17 cellular contexts compared by ENCODE assay signal in genomic region chr2:13669607-13670006, GRCh38.
"Had no signal": no experiment of that assay in that cellular context is flagged by ENCODE, and none has a peak within 500 bp of the region (broad histone marks: within the 10 kb centered on the region; RNA-seq: fewer than 3 reads in every experiment).

No MANE protein-coding gene starts in this region.

- H3K9me3 ChIP-seq: gastroesophageal sphincter, ovary, suprapubic skin, thyroid gland had no signal

- H3K9me3 Mint-ChIP-seq: type B pancreatic cell had no signal

- H3K27ac Mint-ChIP-seq: dendritic cell treated with granulocyte-macrophage colony-stimulating factor and Interleukin-4, amounts not matched to agents 40 ng/mL and 50 ng/mL, for 4 days; natural killer cell; type B pancreatic cell had no signal

- H3K4me1 Mint-ChIP-seq: natural killer cell, neural crest cell had no signal

- H3K4me1 ChIP-seq: gastroesophageal sphincter, suprapubic skin, thyroid gland had no signal

- H3K36me3 ChIP-seq: gastroesophageal sphincter, ovary, suprapubic skin, thyroid gland had no signal

- H3K27ac ChIP-seq: gastroesophageal sphincter, ovary, suprapubic skin, thyroid gland had no signal

- DNase-seq: glutamatergic neuron; islet precursor cell; natural killer cell; ovary; right cardiac atrium; stimulated activated CD4-positive, alpha-beta T cell treated with anti-CD3 and anti-CD28 coated beads, Interleukin-2, amount 100 ng/mL, for 48 hours; stimulated activated naive CD8-positive, alpha-beta T cell treated with anti-CD3 and anti-CD28 coated beads, Interleukin-15, Interleukin-2, amounts not matched to agents 100 U/mL and 50 U/mL, for 24 hours; thyroid gland had no signal

- H3K4me3 ChIP-seq: gastroesophageal sphincter, ovary, smooth muscle cell, suprapubic skin, thyroid gland had no signal

- FAIRE-seq: colon, endothelial cell of umbilical vein had no signal

- H3K36me3 Mint-ChIP-seq: natural killer cell, type B pancreatic cell had no signal

- H3K4me2 ChIP-seq: smooth muscle cell had no signal

- ATAC-seq: gastroesophageal sphincter; left lobe of liver; natural killer cell; right cardiac atrium; stimulated activated naive CD8-positive, alpha-beta T cell treated with anti-CD3 and anti-CD28 coated beads, Interleukin-15, Interleukin-2, amounts not matched to agents 100 U/mL and 50 U/mL, for 24 hours had no signal

- H3K27me3 Mint-ChIP-seq: dendritic cell treated with granulocyte-macrophage colony-stimulating factor and Interleukin-4, amounts not matched to agents 40 ng/mL and 50 ng/mL, for 4 days; type B pancreatic cell had no signal

- H3K27me3 ChIP-seq: gastroesophageal sphincter, ovary, suprapubic skin, thyroid gland had no signal

- H3K4me3 Mint-ChIP-seq: dendritic cell treated with granulocyte-macrophage colony-stimulating factor and Interleukin-4, amounts not matched to agents 40 ng/mL and 50 ng/mL, for 4 days; natural killer cell; neural crest cell; type B pancreatic cell had no signal
